31 cellular contexts compared by ENCODE assay signal in the genomic region with DNA sequence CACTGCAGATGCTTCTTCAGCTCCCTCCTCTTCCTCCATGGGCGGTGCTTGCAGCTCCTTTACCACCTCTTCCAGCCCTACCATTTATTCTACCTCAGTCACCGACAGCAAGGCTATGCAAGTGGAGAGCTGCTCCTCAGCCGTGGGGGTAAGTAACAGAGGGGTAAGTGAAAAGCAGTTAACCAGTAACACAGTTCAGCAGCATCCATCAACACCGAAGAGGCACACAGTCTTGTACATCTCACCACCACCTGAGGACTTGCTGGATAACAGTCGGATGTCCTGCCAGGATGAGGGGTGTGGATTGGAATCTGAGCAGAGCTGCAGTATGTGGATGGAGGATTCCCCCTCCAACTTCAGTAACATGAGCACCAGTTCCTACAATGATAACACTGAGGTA.
"Had no signal": no experiment of that assay in that cellular context is flagged by ENCODE, and none has a peak within 500 bp of the region (broad histone marks: within the 10 kb centered on the region; RNA-seq: fewer than 3 reads in every experiment).

No MANE protein-coding gene starts in this region.

- H3K27ac ChIP-seq: adrenal gland, body of pancreas, lower lobe of right lung, neutrophil, ovary, sigmoid colon, tibial nerve, WERI-Rb-1 had no signal

- ATAC-seq: activated CD4-positive, CD25-positive, alpha-beta regulatory T cell treated with anti-CD3 and anti-CD28 coated beads, Interleukin-2, amount 50 U/mL, for 24 hours; activated naive CD4-positive, alpha-beta T cell treated with anti-CD3 and anti-CD28 coated beads, Interleukin-2, amount 50 U/mL, for 72 hours; activated T-cell treated with anti-CD3 and anti-CD28 coated beads, Interleukin-2, amount 50 U/mL, for 72 hours; body of pancreas; esophagus mucosa; left lobe of liver; lower lobe of right lung; mucosa of descending colon; stimulated activated naive B cell treated with anti-CD40 and anti-IgM and Interleukin-4, amounts not matched to agents 10 μg/mL and 1 μg/mL and 100 μg/mL, for 72 hours had no signal

- H3K27me3 ChIP-seq: adrenal gland, body of pancreas, neutrophil, ovary, sigmoid colon, tibial nerve had no signal

- H3K4me1 Mint-ChIP-seq: nephron had no signal

- H3K9me3 Mint-ChIP-seq: activated CD4-positive, alpha-beta memory T cell treated with anti-CD3 and anti-CD28 coated beads, Interleukin-2, amount 10 ng/mL, durations not matched to agents 7 days and 5 days; activated naive CD4-positive, alpha-beta T cell treated with anti-CD3 and anti-CD28 coated beads, Interleukin-2, amount 50 U/mL, for 72 hours; activated T-cell treated with anti-CD3 and anti-CD28 coated beads, Interleukin-2, amount 50 U/mL, for 72 hours; immature natural killer cell; nephron; stimulated activated naive B cell treated with anti-CD40 and anti-IgM and Interleukin-4, amounts not matched to agents 10 μg/mL and 1 μg/mL and 100 μg/mL, for 72 hours; T-helper 1 cell treated with Interleukin-12 subunit alpha and Interleukin-12 subunit beta and Interleukin-4 antibody, amounts not matched to agents 30 μg/mL and 1 μg/mL, for 36 hours had no signal

- DNase-seq: activated CD4-positive, alpha-beta memory T cell treated with anti-CD3 and anti-CD28 coated beads, Interleukin-2, amount 10 ng/mL, durations not matched to agents 7 days and 5 days; activated CD4-positive, alpha-beta T cell treated with anti-CD3 and anti-CD28 coated beads for 48 hours; activated naive CD4-positive, alpha-beta T cell; activated T-cell treated with anti-CD3 and anti-CD28 coated beads, Interleukin-2, amount 50 U/mL, for 72 hours; adrenal gland; aorta; body of pancreas; cortex of kidney; foreskin fibroblast; head of caudate nucleus; hippocampal formation; immature natural killer cell; lower lobe of right lung; mucosa of descending colon; ovary; sigmoid colon; small intestine; stimulated activated CD4-positive, alpha-beta T cell treated with anti-CD3 and anti-CD28 coated beads, Interleukin-4, amount 100 ng/mL, for 24 hours; stimulated activated CD8-positive, alpha-beta memory T cell treated with anti-CD3 and anti-CD28 coated beads, Interleukin-4, amount 100 ng/mL, for 48 hours; stimulated activated naive B cell treated with anti-CD40 and anti-IgM and Interleukin-4, amounts not matched to agents 10 μg/mL and 1 μg/mL and 100 μg/mL, for 72 hours; T1000; WERI-Rb-1 had no signal

- H3K27me3 Mint-ChIP-seq: activated CD4-positive, alpha-beta memory T cell treated with anti-CD3 and anti-CD28 coated beads, Interleukin-2, amount 10 ng/mL, durations not matched to agents 7 days and 5 days; progenitor cell of endocrine pancreas; stimulated activated naive B cell treated with anti-CD40 and anti-IgM and Interleukin-4, amounts not matched to agents 10 μg/mL and 1 μg/mL and 100 μg/mL, for 72 hours had no signal

- H3K4me3 ChIP-seq: adrenal gland, body of pancreas, lower lobe of right lung, mucosa of descending colon, ovary, sigmoid colon, tibial nerve had no signal

- FAIRE-seq: small intestine had no signal

- H3K36me3 ChIP-seq: ovary had no signal

- H3K27ac Mint-ChIP-seq: activated CD4-positive, alpha-beta memory T cell treated with anti-CD3 and anti-CD28 coated beads, Interleukin-2, amount 10 ng/mL, durations not matched to agents 7 days and 5 days; activated naive CD4-positive, alpha-beta T cell treated with anti-CD3 and anti-CD28 coated beads, Interleukin-2, amount 50 U/mL, for 72 hours; progenitor cell of endocrine pancreas; stimulated activated naive B cell treated with anti-CD40 and anti-IgM and Interleukin-4, amounts not matched to agents 10 μg/mL and 1 μg/mL and 100 μg/mL, for 72 hours; T-helper 1 cell treated with Interleukin-12 subunit alpha and Interleukin-12 subunit beta and Interleukin-4 antibody, amounts not matched to agents 30 μg/mL and 1 μg/mL, for 36 hours had no signal

- H3K4me3 Mint-ChIP-seq: activated CD4-positive, alpha-beta memory T cell treated with anti-CD3 and anti-CD28 coated beads, Interleukin-2, amount 10 ng/mL, durations not matched to agents 7 days and 5 days; activated T-cell treated with anti-CD3 and anti-CD28 coated beads, Interleukin-2, amount 50 U/mL, for 72 hours; immature natural killer cell; nephron; stimulated activated naive B cell treated with anti-CD40 and anti-IgM and Interleukin-4, amounts not matched to agents 10 μg/mL and 1 μg/mL and 100 μg/mL, for 72 hours; T-helper 1 cell treated with Interleukin-12 subunit alpha and Interleukin-12 subunit beta and Interleukin-4 antibody, amounts not matched to agents 30 μg/mL and 1 μg/mL, for 36 hours had no signal
